ENCODE assay signal across 9 cellular contexts in the genomic region with DNA sequence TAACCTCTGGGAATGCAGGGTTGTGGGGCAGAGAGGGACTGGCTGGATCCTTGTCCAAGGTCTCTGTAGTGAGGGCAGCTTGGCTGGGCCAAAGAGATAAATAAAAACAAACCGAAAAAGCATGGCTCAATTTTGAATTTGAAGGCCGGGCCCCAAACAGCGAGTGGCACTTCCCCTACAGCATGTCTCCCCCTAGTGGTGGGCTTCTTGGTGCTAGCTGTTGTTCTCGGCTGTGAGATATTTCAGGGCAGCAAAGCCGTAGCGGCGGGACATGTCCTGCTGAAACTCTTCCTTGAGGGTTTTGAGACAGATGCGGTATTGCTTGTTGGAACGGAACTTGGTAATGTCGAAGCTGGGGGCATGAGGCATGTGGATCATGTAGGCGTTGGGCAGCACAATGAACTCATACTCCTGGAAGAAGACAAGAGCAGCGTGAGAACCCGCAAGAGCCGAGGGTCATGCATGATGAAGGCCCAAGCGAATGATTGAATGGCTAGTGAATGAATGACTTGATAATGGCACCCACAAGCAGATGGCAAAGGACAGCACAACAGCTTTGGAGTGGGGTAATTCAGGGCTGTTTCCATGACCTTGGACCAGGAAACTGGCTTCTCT.
A peak's percentile ranks its signal among the peaks of the same experiment; 100 is the strongest.
DNase-seq lines count a peak whose midpoint lies in the region; ATAC-seq lines count a peak whose summit lies in the region.
"Had no signal": no experiment of that assay in that cellular context is flagged by ENCODE, and none has a peak within 500 bp of the region (broad histone marks: within the 10 kb centered on the region; RNA-seq: fewer than 3 reads in every experiment).

No MANE protein-coding gene starts in this region.

- no peaks in the 10 kb centered on the region for H3K36me3 Mint-ChIP-seq in activated CD4-positive, alpha-beta T cell treated with anti-CD3 and anti-CD28 coated beads, Interleukin-2, amount 10 ng/mL, durations not matched to agents 7 days and 5 days (ENCODE audit: low read depth)

- no peaks in the 10 kb centered on the region for H3K4me1 Mint-ChIP-seq in activated CD4-positive, alpha-beta T cell treated with anti-CD3 and anti-CD28 coated beads, Interleukin-2, amount 10 ng/mL, durations not matched to agents 7 days and 5 days

- no peaks in the 10 kb centered on the region for H3K27me3 Mint-ChIP-seq in activated CD4-positive, alpha-beta T cell treated with anti-CD3 and anti-CD28 coated beads, Interleukin-2, amount 10 ng/mL, durations not matched to agents 7 days and 5 days

- ATAC-seq in GM21423 (IDR thresholded peaks at IDR 0.05; ENCODE audit: unreplicated experiment): no peak
- ATAC-seq in HG03175 (IDR thresholded peaks at IDR 0.05; ENCODE audit: unreplicated experiment): no peak
- ATAC-seq in GM18502 (IDR thresholded peaks at IDR 0.05; ENCODE audit: poor library complexity, unreplicated experiment): no peak

- H3K9me3 ChIP-seq in MG63: no peaks in the 10 kb centered on the region

- H3K4me3 Mint-ChIP-seq in activated CD4-positive, alpha-beta T cell treated with anti-CD3 and anti-CD28 coated beads, Interleukin-2, amount 10 ng/mL, durations not matched to agents 7 days and 5 days: no peak overlapping the region

- no peaks in the 10 kb centered on the region for H3K36me3 ChIP-seq in MG63

- no peak overlapping the region for H3K4me3 ChIP-seq in MG63

- no peaks in the 10 kb centered on the region for H3K27me3 ChIP-seq in MG63

- DNase-seq in activated CD4-positive, alpha-beta T cell treated with anti-CD3 and anti-CD28 coated beads, Interleukin-2, amount 10 ng/mL, durations not matched to agents 7 days and 5 days: peak; percentile 16
- no peak for DNase-seq in activated CD4-positive, alpha-beta T cell treated with anti-CD3 and anti-CD28 coated beads for 1 hour
- DNase-seq in MG63 (peak; percentile 18), ecto neural progenitor cell (ENCODE audit: low spot score) (peak; percentile 55)
- DNase-seq in stimulated activated CD4-positive, alpha-beta T cell treated with anti-CD3 and anti-CD28 coated beads, Interleukin-2, amount 100 ng/mL, for 48 hours: peak; percentile 13 to 21
- DNase-seq: NCI-H2029 treated with DMSO at 0.1 percent for 48 hours had no signal

- POLR2A ChIA-PET in activated CD4-positive, alpha-beta T cell treated with anti-CD3 and anti-CD28 coated beads, Interleukin-2, amount 10 ng/mL, durations not matched to agents 7 days and 5 days (lab: Charles Lee): no interaction called here

- H3K27ac Mint-ChIP-seq in activated CD4-positive, alpha-beta T cell treated with anti-CD3 and anti-CD28 coated beads, Interleukin-2, amount 10 ng/mL, durations not matched to agents 7 days and 5 days: no peak overlapping the region

- CTCF ChIA-PET in activated CD4-positive, alpha-beta T cell treated with anti-CD3 and anti-CD28 coated beads, Interleukin-2, amount 10 ng/mL, durations not matched to agents 7 days and 5 days (lab: Charles Lee): interaction anchor here (1.2 kb wide), 1 partner anchor 256 kb away, joined by 3 read pairs; no protein-coding TSS in a partner anchor

- peaks cover 3% of the 10 kb centered on the region for H3K9me3 Mint-ChIP-seq in activated CD4-positive, alpha-beta T cell treated with anti-CD3 and anti-CD28 coated beads, Interleukin-2, amount 10 ng/mL, durations not matched to agents 7 days and 5 days
